Comparison of ENCODE assay signal across 26 cellular contexts in genomic region chr1:17359808-17360207, GRCh38. TPM values are rescaled to one million over a fixed set of nuclear protein-coding genes. Genes with fewer than 3 reads are reported as not detected.
DNase-seq lines count a peak whose midpoint lies in the region; ATAC-seq, FAIRE-seq and TF ChIP-seq lines count a peak whose summit lies in the region.
"Had no signal": no experiment of that assay in that cellular context is flagged by ENCODE, and none has a peak within 500 bp of the region (broad histone marks: within the 10 kb centered on the region; RNA-seq: fewer than 3 reads in every experiment).

No MANE protein-coding gene starts in this region.

- H3K4me3 ChIP-seq in keratinocyte (ENCODE audit: control insufficient read depth in 2 of 3, extremely low read depth in 1 of 3, insufficient read depth in 2 of 3, low read depth in 1 of 3, low read length in 3 of 3) (no peak overlapping the region), hepatocyte (no peak overlapping the region)
- H3K4me3 ChIP-seq: BLaER1 treated with 17β-estradiol and CSF1 and Interleukin-3, amounts not matched to agents 10 nM and 100 nM; GM12878; HAP-1 had no signal

- H3K9ac ChIP-seq in keratinocyte (ENCODE audit: control insufficient read depth, extremely low read depth, insufficient read depth, low read length), result no peak overlapping the region

- peak overlapping the region; percentile 12 for H2AFZ ChIP-seq in keratinocyte (ENCODE audit: control insufficient read depth, low read length)
- no peak overlapping the region for H2AFZ ChIP-seq in hepatocyte

- H3K4me1 Mint-ChIP-seq in activated naive CD8-positive, alpha-beta T cell treated with anti-CD3 and anti-CD28 coated beads for 36 hours, result peaks cover 13% of the 10 kb centered on the region
- peaks cover 13% of the 10 kb centered on the region for H3K4me1 Mint-ChIP-seq in activated naive CD8-positive, alpha-beta T cell treated with anti-CD3 and anti-CD28 coated beads, Interleukin-2, amount 50 U/mL, for 24 hours
- H3K4me1 Mint-ChIP-seq in WTC11, result peaks cover 13% of the 10 kb centered on the region; the same call in 1 of the 2 replicates

- H3K9me3 Mint-ChIP-seq in activated naive CD8-positive, alpha-beta T cell treated with anti-CD3 and anti-CD28 coated beads for 36 hours, result peaks cover 5% of the 10 kb centered on the region
- H3K9me3 Mint-ChIP-seq in activated naive CD8-positive, alpha-beta T cell treated with anti-CD3 and anti-CD28 coated beads, Interleukin-2, amount 50 U/mL, for 24 hours, result no peaks in the 10 kb centered on the region
- peaks cover 9% of the 10 kb centered on the region; the same call in 1 of the 2 replicates for H3K9me3 Mint-ChIP-seq in WTC11
- H3K9me3 Mint-ChIP-seq: CD4-positive, alpha-beta T cell; CD8-positive, alpha-beta memory T cell had no signal

- peak overlapping the region; percentile 2 for H3K27ac Mint-ChIP-seq in activated naive CD8-positive, alpha-beta T cell treated with anti-CD3 and anti-CD28 coated beads for 36 hours
- no peak overlapping the region for H3K27ac Mint-ChIP-seq in activated naive CD8-positive, alpha-beta T cell treated with anti-CD3 and anti-CD28 coated beads, Interleukin-2, amount 50 U/mL, for 24 hours
- H3K27ac Mint-ChIP-seq in WTC11, result peak overlapping the region; percentile 7; the same call in 1 of the 2 replicates
- H3K27ac Mint-ChIP-seq: B cell; CD4-positive, alpha-beta T cell; CD8-positive, alpha-beta memory T cell; HFFc6 had no signal

- H3K4me1 ChIP-seq in keratinocyte (ENCODE audit: control insufficient read depth, extremely low read depth, insufficient read depth, low read length) (no peaks in the 10 kb centered on the region), hepatocyte (ENCODE audit: insufficient read depth) (no peaks in the 10 kb centered on the region)
- H3K4me1 ChIP-seq: HAP-1 had no signal

- dilution Hi-C loops in keratinocyte (cut with MboI; ENCODE audit: extremely low pct_ligation_motif_present, low sequenced_read_pairs), result loop anchor here (10.0 kb wide), 1 partner anchor 75 kb away; no protein-coding TSS in a partner anchor

- H3K9me1 ChIP-seq in keratinocyte (ENCODE audit: control insufficient read depth, extremely low read depth, insufficient read depth, low read length), result no peaks in the 10 kb centered on the region

- H3K36me3 Mint-ChIP-seq in activated naive CD8-positive, alpha-beta T cell treated with anti-CD3 and anti-CD28 coated beads for 36 hours, result peaks cover 6% of the 10 kb centered on the region
- H3K36me3 Mint-ChIP-seq in activated naive CD8-positive, alpha-beta T cell treated with anti-CD3 and anti-CD28 coated beads, Interleukin-2, amount 50 U/mL, for 24 hours (ENCODE audit: low read depth), result no peaks in the 10 kb centered on the region
- no peaks in the 10 kb centered on the region for H3K36me3 Mint-ChIP-seq in WTC11
- H3K36me3 Mint-ChIP-seq: CD8-positive, alpha-beta memory T cell had no signal

- H4K20me1 ChIP-seq in keratinocyte (ENCODE audit: control insufficient read depth, extremely low read depth, insufficient read depth, low read length) (no peaks in the 10 kb centered on the region), hepatocyte (ENCODE audit: insufficient read depth, poor library complexity, severe bottlenecking) (no peaks in the 10 kb centered on the region)
- H4K20me1 ChIP-seq: BLaER1 treated with 17β-estradiol and CSF1 and Interleukin-3, amounts not matched to agents 10 nM and 100 nM had no signal

- H3K9me3 ChIP-seq in keratinocyte (ENCODE audit: control insufficient read depth, low read depth, low read length) (no peaks in the 10 kb centered on the region), hepatocyte (ENCODE audit: low read depth) (no peaks in the 10 kb centered on the region)

- TF ChIP-seq CTCF in WTC11 (IDR thresholded peaks at IDR 0.05), result no peak
- TF ChIP-seq CTCF in keratinocyte (optimal IDR thresholded peaks at IDR 0.05 in 1 of 3, IDR thresholded peaks at IDR 0.05 in 1 of 3, conservative IDR thresholded peaks at IDR 0.05 in 1 of 3; ENCODE audit: extremely low read depth in 1 of 3, insufficient read depth in 2 of 3, low read length in 3 of 3), result no peak
- no peak for TF ChIP-seq CTCF in hepatocyte (IDR thresholded peaks at IDR 0.05; ENCODE audit: poor library complexity)

- H3K27me3 ChIP-seq in keratinocyte (ENCODE audit: control insufficient read depth, extremely low read depth, insufficient read depth, low read length) (no peaks in the 10 kb centered on the region), hepatocyte (no peaks in the 10 kb centered on the region)
- H3K27me3 ChIP-seq: BLaER1 treated with 17β-estradiol and CSF1 and Interleukin-3, amounts not matched to agents 10 nM and 100 nM had no signal

- H3K36me3 ChIP-seq in keratinocyte (ENCODE audit: control insufficient read depth in 2 of 2, extremely low read depth in 1 of 2, insufficient read depth in 2 of 2, low read length in 2 of 2), result no peaks in the 10 kb centered on the region
- H3K36me3 ChIP-seq in hepatocyte (replicated peaks; ENCODE audit: insufficient read depth, low read depth), result no peaks in the 10 kb centered on the region
- H3K36me3 ChIP-seq: BLaER1 treated with 17β-estradiol and CSF1 and Interleukin-3, amounts not matched to agents 10 nM and 100 nM; HAP-1 had no signal

- H3K27me3 Mint-ChIP-seq in activated naive CD8-positive, alpha-beta T cell treated with anti-CD3 and anti-CD28 coated beads for 36 hours, result no peaks in the 10 kb centered on the region
- no peaks in the 10 kb centered on the region for H3K27me3 Mint-ChIP-seq in activated naive CD8-positive, alpha-beta T cell treated with anti-CD3 and anti-CD28 coated beads, Interleukin-2, amount 50 U/mL, for 24 hours
- H3K27me3 Mint-ChIP-seq in WTC11 (ENCODE audit: low read depth), result no peaks in the 10 kb centered on the region

- no peaks in the 10 kb centered on the region for H3K79me2 ChIP-seq in keratinocyte (ENCODE audit: control insufficient read depth, insufficient read depth, low read length)
- H3K79me2 ChIP-seq in hepatocyte, result no peaks in the 10 kb centered on the region

- no peak for ATAC-seq in activated naive CD8-positive, alpha-beta T cell treated with anti-CD3 and anti-CD28 coated beads, Interleukin-2, amount 50 U/mL, for 24 hours
- no peak for ATAC-seq in WTC11
- ATAC-seq in left colon, result no peak
- ATAC-seq: GM12878 had no signal

- CTCF ChIA-PET in WTC11 (lab: Charles Lee), result interaction anchor here (0.6 to 1.0 kb wide), 2 partner anchors 10 to 239 kb away, joined by 3 read pairs; no protein-coding TSS in a partner anchor

- no peak overlapping the region for H3K27ac ChIP-seq in keratinocyte (ENCODE audit: control insufficient read depth, insufficient read depth, low read length)
- H3K27ac ChIP-seq in hepatocyte, result no peak overlapping the region
- H3K27ac ChIP-seq: 22Rv1 had no signal

- WGBS in hepatocyte (ENCODE audit: low lambda C conversion rate, missing lambda C conversion rate), result 91% methylated on average over 9 of the region's 9 CpGs

- H3K9me2 ChIP-seq in hepatocyte (replicated peaks; ENCODE audit: insufficient read depth), result no peaks in the 10 kb centered on the region

- intact Hi-C loops in left colon (cut with DNase I, micrococcal nuclease), result no loop called here

- H3K4me2 ChIP-seq in keratinocyte (ENCODE audit: control insufficient read depth, extremely low read depth, insufficient read depth, low read depth, low read length), result no peak overlapping the region
- no peak overlapping the region for H3K4me2 ChIP-seq in hepatocyte

- no peak for DNase-seq in activated naive CD8-positive, alpha-beta T cell treated with anti-CD3 and anti-CD28 coated beads for 36 hours
- DNase-seq in activated naive CD8-positive, alpha-beta T cell treated with anti-CD3 and anti-CD28 coated beads, Interleukin-2, amount 50 U/mL, for 24 hours, result no peak
- DNase-seq in WTC11 (ENCODE audit: low spot score) (no peak), keratinocyte (ENCODE audit: low read depth, low spot score) (no peak), hepatocyte (ENCODE audit: low spot score) (no peak), left colon (no peak), urothelium cell line (ENCODE audit: low spot score) (no peak)
- DNase-seq: CD4-positive, alpha-beta T cell; CD8-positive, alpha-beta memory T cell; DMS 273 treated with DMSO at 0.1 percent for 48 hours; DMS79; EL; GDM1; GOT3; HFFc6 had no signal

- H3K4me3 Mint-ChIP-seq in activated naive CD8-positive, alpha-beta T cell treated with anti-CD3 and anti-CD28 coated beads for 36 hours, result no peak overlapping the region
- H3K4me3 Mint-ChIP-seq in activated naive CD8-positive, alpha-beta T cell treated with anti-CD3 and anti-CD28 coated beads, Interleukin-2, amount 50 U/mL, for 24 hours, result no peak overlapping the region
- no peak overlapping the region for H3K4me3 Mint-ChIP-seq in WTC11
- H3K4me3 Mint-ChIP-seq: B cell; CD14-positive monocyte; CD4-positive, alpha-beta T cell; CD8-positive, alpha-beta memory T cell; HFFc6 had no signal

- FAIRE-seq in keratinocyte (lab: Jason Lieb, UNC) (no peak), urothelium cell line (lab: Jason Lieb, UNC) (no peak)
- FAIRE-seq: A204.1, D721Med, GM12878, GM19239, H54 had no signal

- POLR2A ChIA-PET in WTC11 (lab: Charles Lee), result no interaction called here

TF ChIP-seq in WTC11, 78 proteins besides CTCF, POLR2A, EP300 and RAD21 (continues in another document):
- no peak for TF ChIP-seq IRF2 (CRISPR knock-in tag; IDR thresholded peaks at IDR 0.05; ENCODE audit: borderline replicate concordance, low read depth)

RNA-seq across cellular contexts. Expression of gene PADI6, which starts 12.2 kb away (rescaled TPM):
- total RNA-seq in activated naive CD8-positive, alpha-beta T cell treated with anti-CD3 and anti-CD28 coated beads for 36 hours, result not detected
- total RNA-seq in WTC11 (2021) (not detected in 3 replicates), hepatocyte (not detected in 2 replicates), left colon (not detected)
- polyA plus RNA-seq in keratinocyte (not detected in 3 replicates), hepatocyte (not detected in 2 replicates)
- polyA plus RNA-seq in keratinocyte (2011; ENCODE audit: low read depth), result not detected
- polyA plus RNA-seq in keratinocyte (2011; cell fraction: cytosol; rRNA removed), result not detected in 2 replicates
- not detected in 2 replicates for polyA plus RNA-seq in keratinocyte (2011; cell fraction: nucleus; rRNA removed)
- not detected in 2 replicates for polyA plus RNA-seq in keratinocyte (2012; ENCODE audit: low replicate concordance)
- not detected in 3 replicates for polyA minus RNA-seq in keratinocyte
- not detected for polyA minus RNA-seq in keratinocyte (2011; cell fraction: cytosol; rRNA and poly(A)+ RNA removed)
- polyA minus RNA-seq in keratinocyte (2011; cell fraction: nucleus; rRNA and poly(A)+ RNA removed), result not detected in 2 replicates
- total RNA-seq: B cell; CD4-positive, alpha-beta T cell; CD8-positive, alpha-beta memory T cell; GM12878; HFFc6 had no signal
- polyA plus RNA-seq: AG04450; CD8-positive, alpha-beta memory T cell; GM12878 had no signal

RNA-seq across cellular contexts. Expression of gene PADI4, which starts 51.8 kb away (rescaled TPM):
- total RNA-seq in activated naive CD8-positive, alpha-beta T cell treated with anti-CD3 and anti-CD28 coated beads for 36 hours, result 1 to 10 TPM; 3.7 to 4.2 TPM
- total RNA-seq in WTC11 (2021) (0.26 to 0.39 TPM (median 0.27 TPM) in 3 replicates), hepatocyte (not detected in 2 replicates), left colon (not detected)
- polyA plus RNA-seq in keratinocyte (0.03 to 0.32 TPM (median 0.05 TPM) in 3 replicates), hepatocyte (not detected in 2 replicates)
- not detected for polyA plus RNA-seq in keratinocyte (2011; ENCODE audit: low read depth)
- polyA plus RNA-seq in keratinocyte (2011; cell fraction: cytosol; rRNA removed), result 0.04 TPM in 1 of 2 replicates, not detected in the other
- polyA plus RNA-seq in keratinocyte (2011; cell fraction: nucleus; rRNA removed), result not detected in 2 replicates
- 0.05 TPM in 1 of 2 replicates, not detected in the other for polyA plus RNA-seq in keratinocyte (2012; ENCODE audit: low replicate concordance)
- polyA minus RNA-seq in keratinocyte, result 1.6 TPM in 1 of 3 replicates, not detected in the others
- polyA minus RNA-seq in keratinocyte (2011; cell fraction: cytosol; rRNA and poly(A)+ RNA removed), result not detected
- polyA minus RNA-seq in keratinocyte (2011; cell fraction: nucleus; rRNA and poly(A)+ RNA removed), result not detected in 2 replicates
- total RNA-seq: HFFc6 had no signal
- polyA plus RNA-seq: AG04450 had no signal
